ENCODE assay signal across 12 cellular contexts in the genomic region with DNA sequence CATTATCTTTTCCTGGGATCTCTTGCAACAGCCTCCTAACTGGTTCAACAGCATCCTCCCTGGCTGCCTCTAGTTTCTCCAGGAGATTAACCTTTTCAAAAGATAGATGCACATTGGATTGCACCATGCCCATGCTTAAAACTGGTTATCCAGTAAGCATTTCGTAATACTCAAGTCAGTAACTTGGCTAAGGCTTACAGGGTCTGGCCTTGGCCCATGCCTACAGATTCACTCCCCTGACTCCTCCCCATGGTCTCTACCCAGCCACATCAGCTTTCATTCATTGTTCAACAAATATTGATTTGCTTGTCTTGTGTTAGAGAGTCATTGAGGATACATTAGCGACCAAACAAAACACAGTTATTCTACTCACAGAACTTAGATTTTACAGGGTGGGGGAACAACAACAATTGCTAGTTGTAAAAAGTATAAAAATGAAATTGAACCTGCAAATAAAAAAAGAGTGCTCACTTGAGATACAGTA. TPM values are rescaled to one million over a fixed set of nuclear protein-coding genes. Genes with fewer than 3 reads are reported as not detected.
A peak's percentile ranks its signal among the peaks of the same experiment; 100 is the strongest.
DNase-seq lines count a peak whose midpoint lies in the region; ATAC-seq and TF ChIP-seq lines count a peak whose summit lies in the region.
"Had no signal": no experiment of that assay in that cellular context is flagged by ENCODE, and none has a peak within 500 bp of the region (broad histone marks: within the 10 kb centered on the region; RNA-seq: fewer than 3 reads in every experiment).

No MANE protein-coding gene starts in this region.

- H3K36me3 ChIP-seq in Loucy (ENCODE audit: insufficient read depth, low read length), result no peaks in the 10 kb centered on the region

- H3K9me2 ChIP-seq in Loucy (replicated peaks; ENCODE audit: low read depth, low read length), result no peaks in the 10 kb centered on the region

- no peaks in the 10 kb centered on the region for H3K27me3 ChIP-seq in Loucy (ENCODE audit: insufficient read depth, low read length, poor library complexity, severe bottlenecking)

- TF ChIP-seq CTCF in Loucy (conservative IDR thresholded peaks at IDR 0.05; ENCODE audit: low read length), result no peak
- no peak for TF ChIP-seq CTCF in natural killer cell (IDR thresholded peaks at IDR 0.05)
- no peak for TF ChIP-seq CTCF in CD14-positive monocyte (IDR thresholded peaks at IDR 0.05)

- peak overlapping the region; percentile 93 for H3K4me2 ChIP-seq in Loucy (ENCODE audit: low read depth, low read length, poor library complexity, severe bottlenecking)

- H3K4me3 Mint-ChIP-seq in activated naive CD8-positive, alpha-beta T cell treated with anti-CD3 and anti-CD28 coated beads, Interleukin-2, amount 50 U/mL, for 24 hours, result peak overlapping the region; percentile 46
- H3K4me3 Mint-ChIP-seq in natural killer cell (peak overlapping the region; percentile 74), CD14-positive monocyte (no peak overlapping the region)

- no peaks in the 10 kb centered on the region for H3K27me3 Mint-ChIP-seq in activated naive CD8-positive, alpha-beta T cell treated with anti-CD3 and anti-CD28 coated beads, Interleukin-2, amount 50 U/mL, for 24 hours
- H3K27me3 Mint-ChIP-seq in natural killer cell (ENCODE audit: low read depth in 2 of 2) (no peaks in the 10 kb centered on the region), CD14-positive monocyte (ENCODE audit: low read depth in 3 of 3) (peaks cover 0 to 3% (median 0%) of the 10 kb centered on the region in 3 donors)

- no peaks in the 10 kb centered on the region for H3F3A ChIP-seq in Loucy (ENCODE audit: low read depth)

- no peaks in the 10 kb centered on the region for H3K9me3 Mint-ChIP-seq in activated naive CD8-positive, alpha-beta T cell treated with anti-CD3 and anti-CD28 coated beads, Interleukin-2, amount 50 U/mL, for 24 hours
- no peaks in the 10 kb centered on the region for H3K9me3 Mint-ChIP-seq in natural killer cell
- peaks cover 0 to 3% (median 0%) of the 10 kb centered on the region in 7 donors for H3K9me3 Mint-ChIP-seq in CD14-positive monocyte

- H3K36me3 Mint-ChIP-seq in activated naive CD8-positive, alpha-beta T cell treated with anti-CD3 and anti-CD28 coated beads, Interleukin-2, amount 50 U/mL, for 24 hours (ENCODE audit: low read depth), result peaks cover 3% of the 10 kb centered on the region
- H3K36me3 Mint-ChIP-seq in natural killer cell, result no peaks in the 10 kb centered on the region
- H3K36me3 Mint-ChIP-seq in CD14-positive monocyte, result no peaks in the 10 kb centered on the region

- no peak overlapping the region for H3K4me3 ChIP-seq in Loucy (ENCODE audit: low read length, poor library complexity, severe bottlenecking)

- ATAC-seq in activated naive CD8-positive, alpha-beta T cell treated with anti-CD3 and anti-CD28 coated beads, Interleukin-2, amount 50 U/mL, for 24 hours, result no peak
- no peak for ATAC-seq in natural killer cell
- no peak for ATAC-seq in GM19455 (IDR thresholded peaks at IDR 0.05; ENCODE audit: unreplicated experiment)

- peak overlapping the region; percentile 62 for H3K27ac Mint-ChIP-seq in activated naive CD8-positive, alpha-beta T cell treated with anti-CD3 and anti-CD28 coated beads, Interleukin-2, amount 50 U/mL, for 24 hours
- H3K27ac Mint-ChIP-seq in natural killer cell, result peak overlapping the region; percentile 7 to 95
- no peak overlapping the region for H3K27ac Mint-ChIP-seq in CD14-positive monocyte

- peaks cover 32% of the 10 kb centered on the region for H3K79me2 ChIP-seq in Loucy (ENCODE audit: insufficient read depth, low read length)

- peaks cover 27% of the 10 kb centered on the region for H3K4me1 Mint-ChIP-seq in activated naive CD8-positive, alpha-beta T cell treated with anti-CD3 and anti-CD28 coated beads, Interleukin-2, amount 50 U/mL, for 24 hours
- H3K4me1 Mint-ChIP-seq in natural killer cell, result peaks cover 18 to 22% of the 10 kb centered on the region in 2 donors
- H3K4me1 Mint-ChIP-seq in CD14-positive monocyte, result peaks cover 24% of the 10 kb centered on the region

- H3K4me1 ChIP-seq in Loucy (ENCODE audit: insufficient read depth, low read length, poor library complexity, severe bottlenecking), result peaks cover 31% of the 10 kb centered on the region

- no peak overlapping the region for H2AFZ ChIP-seq in Loucy (ENCODE audit: low read length)

- H4K20me1 ChIP-seq in Loucy (ENCODE audit: insufficient read depth, low read length, poor library complexity, severe bottlenecking), result peaks cover 17% of the 10 kb centered on the region

- no peaks in the 10 kb centered on the region for H3K9me3 ChIP-seq in Loucy (ENCODE audit: insufficient read depth, low read depth, low read length)

- intact Hi-C loops in natural killer cell (cut with micrococcal nuclease) (loop anchor here (10.0 kb wide), 1 partner anchor 285 kb away; the partner anchor contains the start of gene IFIT5), CD14-positive monocyte (cut with micrococcal nuclease) (loop anchor here (5.0 to 10.0 kb wide), 3 partner anchors 55 to 275 kb away; partner anchors contain the start of gene PANK1 (in 1 of the 2))

- H3K9ac ChIP-seq in Loucy (ENCODE audit: low read depth, low read length, poor library complexity, severe bottlenecking), result no peak overlapping the region

- DNase-seq in NCI-H748 (lab: John Stamatoyannopoulos, UW; ENCODE audit: unreplicated experiment), result peak; percentile 15
- no peak for DNase-seq in NCI-H748 treated with DMSO at 0.1 percent for 48 hours (lab: John Stamatoyannopoulos, UW)
- no peak for DNase-seq in activated naive CD8-positive, alpha-beta T cell treated with anti-CD3 and anti-CD28 coated beads, Interleukin-2, amount 50 U/mL, for 24 hours
- DNase-seq in natural killer cell, result no peak
- no peak for DNase-seq in CD14-positive monocyte (ENCODE audit: low spot score)
- no peak for DNase-seq in inferior parietal cortex (ENCODE audit: extremely low spot score)
- DNase-seq: activated CD4-positive, CD25-positive, alpha-beta regulatory T cell; amygdala; effector CD8-positive, alpha-beta T cell; NCI-H2171 had no signal

RNA-seq across cellular contexts. Expression of gene KIF20B, which starts 1.8 kb away (rescaled TPM):
- 10 to 100 TPM; 17.2 to 20.2 (median 17.3) TPM for total RNA-seq in natural killer cell
- 1 to 10 TPM; 1.5 to 3.9 TPM for polyA plus RNA-seq in CD14-positive monocyte

RNA-seq across cellular contexts. Expression of gene PANK1, which starts 54.6 kb away (rescaled TPM):
- total RNA-seq in natural killer cell, result 1 to 10 TPM in 2 of 3 donors, under 1 TPM in 1; 0.85 to 2.2 (median 1.4) TPM
- polyA plus RNA-seq in CD14-positive monocyte, result under 1 TPM; 0.31 to 0.67 TPM

Comparison
In these comparisons a context has a peak if more than half of its experiments do, and no peak if none do; other contexts are left out.
1. H3K27ac Mint-ChIP-seq: peak in activated naive CD8-positive, alpha-beta T cell treated with anti-CD3 and anti-CD28 coated beads, Interleukin-2, amount 50 U/mL, for 24 hours (single experiment) and natural killer cell (2 of 2); none in CD14-positive monocyte (0 of 7).
2. H3K4me3 Mint-ChIP-seq: peak in activated naive CD8-positive, alpha-beta T cell treated with anti-CD3 and anti-CD28 coated beads, Interleukin-2, amount 50 U/mL, for 24 hours (single experiment) and natural killer cell (single experiment); none in CD14-positive monocyte (0 of 2).